ENCODE assay signal across 1 cellular context in the genomic region with DNA sequence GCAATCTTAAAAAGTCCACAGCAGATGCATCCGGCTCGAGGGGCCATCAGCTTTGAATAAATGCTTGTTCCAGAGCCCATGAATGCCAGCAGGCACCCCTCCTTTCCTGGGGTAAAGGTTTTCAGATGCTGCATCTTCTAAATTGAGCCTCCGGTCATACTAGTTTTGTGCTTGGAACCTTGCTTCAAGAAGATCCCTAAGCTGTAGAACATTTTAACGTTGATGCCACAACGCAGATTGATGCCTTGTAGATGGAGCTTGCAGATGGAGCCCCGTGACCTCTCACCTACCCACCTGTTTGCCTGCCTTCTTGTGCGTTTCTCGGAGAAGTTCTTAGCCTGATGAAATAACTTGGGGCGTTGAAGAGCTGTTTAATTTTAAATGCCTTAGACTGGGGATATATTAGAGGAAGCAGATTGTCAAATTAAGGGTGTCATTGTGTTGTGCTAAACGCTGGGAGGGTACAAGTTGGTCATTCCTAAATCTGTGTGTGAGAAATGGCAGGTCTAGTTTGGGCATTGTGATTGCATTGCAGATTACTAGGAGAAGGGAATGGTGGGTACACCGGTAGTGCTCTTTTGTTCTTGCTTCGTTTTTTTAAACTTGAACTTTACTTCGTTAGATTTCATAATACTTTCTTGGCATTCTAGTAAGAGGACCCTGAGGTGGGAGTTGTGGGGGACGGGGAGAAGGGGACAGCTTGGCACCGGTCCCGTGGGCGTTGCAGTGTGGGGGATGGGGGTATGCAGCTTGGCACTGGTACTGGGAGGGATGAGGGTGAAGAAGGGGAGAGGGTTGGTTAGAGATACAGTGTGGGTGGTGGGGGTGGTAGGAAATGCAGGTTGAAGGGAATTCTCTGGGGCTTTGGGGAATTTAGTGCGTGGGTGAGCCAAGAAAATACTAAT.
TF ChIP-seq lines count a peak whose summit lies in the region.

No MANE protein-coding gene starts in this region.

TF ChIP-seq in HepG2, 621 proteins besides CTCF, POLR2A, EP300 and RAD21 (continued from another document):
- TF ChIP-seq HNF4G (IDR thresholded peaks at IDR 0.05; ENCODE audit: borderline replicate concordance, low read depth, low read length) (no peak), HNF4G (CRISPR knock-in tag; IDR thresholded peaks at IDR 0.05; ENCODE audit: borderline replicate concordance, low read depth) (no peak), EEA1 (CRISPR knock-in tag; IDR thresholded peaks at IDR 0.05; ENCODE audit: borderline replicate concordance) (no peak), GLI4 (CRISPR knock-in tag; IDR thresholded peaks at IDR 0.05; ENCODE audit: borderline replicate concordance) (0 out of 2 replicates have a peak, but pooled peaks have one; percentile 29), ZNF12 (CRISPR knock-in tag; IDR thresholded peaks at IDR 0.05) (0 out of 2 replicates have a peak, but pooled peaks have one; percentile 7), KLF11 (CRISPR knock-in tag; IDR thresholded peaks at IDR 0.05) (no peak), FOXM1 (CRISPR knock-in tag; IDR thresholded peaks at IDR 0.05) (no peak), HINFP (CRISPR knock-in tag; IDR thresholded peaks at IDR 0.05; ENCODE audit: low read depth) (no peak), MED1 (CRISPR knock-in tag; IDR thresholded peaks at IDR 0.05) (peak; percentile 12; the same call in 1 of the 2 replicates), NFE2 (CRISPR knock-in tag; IDR thresholded peaks at IDR 0.05) (no peak), RXRA (CRISPR knock-in tag; IDR thresholded peaks at IDR 0.05) (no peak), AHR (CRISPR knock-in tag; IDR thresholded peaks at IDR 0.05) (no peak), ARNTL (CRISPR knock-in tag; IDR thresholded peaks at IDR 0.05) (0 out of 2 replicates have a peak, but pooled peaks have one; percentile 10), ZMYM3 (CRISPR knock-in tag; IDR thresholded peaks at IDR 0.05) (no peak), TCF7 (IDR thresholded peaks at IDR 0.05; ENCODE audit: low read depth) (0 out of 2 replicates have a peak, but pooled peaks have one; percentile 3), ZKSCAN1 (IDR thresholded peaks at IDR 0.05; ENCODE audit: low read length) (no peak), ZNF607 (CRISPR knock-in tag; IDR thresholded peaks at IDR 0.05; ENCODE audit: borderline replicate concordance) (0 out of 2 replicates have a peak, but pooled peaks have one; percentile 27), NFE2L1 (CRISPR knock-in tag; IDR thresholded peaks at IDR 0.05; ENCODE audit: borderline replicate concordance) (no peak)
- TF ChIP-seq, protein P1, sequence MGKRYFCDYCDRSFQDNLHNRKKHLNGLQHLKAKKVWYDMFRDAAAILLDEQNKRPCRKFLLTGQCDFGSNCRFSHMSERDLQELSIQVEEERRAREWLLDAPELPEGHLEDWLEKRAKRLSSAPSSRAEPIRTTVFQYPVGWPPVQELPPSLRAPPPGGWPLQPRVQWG (CRISPR knock-in tag; IDR thresholded peaks at IDR 0.05; ENCODE audit: borderline replicate concordance, low read depth) = no peak
- TF ChIP-seq, protein P2, sequence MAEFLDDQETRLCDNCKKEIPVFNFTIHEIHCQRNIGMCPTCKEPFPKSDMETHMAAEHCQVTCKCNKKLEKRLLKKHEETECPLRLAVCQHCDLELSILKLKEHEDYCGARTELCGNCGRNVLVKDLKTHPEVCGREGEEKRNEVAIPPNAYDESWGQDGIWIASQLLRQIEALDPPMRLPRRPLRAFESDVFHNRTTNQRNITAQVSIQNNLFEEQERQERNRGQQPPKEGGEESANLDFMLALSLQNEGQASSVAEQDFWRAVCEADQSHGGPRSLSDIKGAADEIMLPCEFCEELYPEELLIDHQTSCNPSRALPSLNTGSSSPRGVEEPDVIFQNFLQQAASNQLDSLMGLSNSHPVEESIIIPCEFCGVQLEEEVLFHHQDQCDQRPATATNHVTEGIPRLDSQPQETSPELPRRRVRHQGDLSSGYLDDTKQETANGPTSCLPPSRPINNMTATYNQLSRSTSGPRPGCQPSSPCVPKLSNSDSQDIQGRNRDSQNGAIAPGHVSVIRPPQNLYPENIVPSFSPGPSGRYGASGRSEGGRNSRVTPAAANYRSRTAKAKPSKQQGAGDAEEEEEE (CRISPR knock-in tag; IDR thresholded peaks at IDR 0.05; ENCODE audit: borderline replicate concordance) = no peak
